24 cellular contexts compared by ENCODE assay signal in the genomic region with DNA sequence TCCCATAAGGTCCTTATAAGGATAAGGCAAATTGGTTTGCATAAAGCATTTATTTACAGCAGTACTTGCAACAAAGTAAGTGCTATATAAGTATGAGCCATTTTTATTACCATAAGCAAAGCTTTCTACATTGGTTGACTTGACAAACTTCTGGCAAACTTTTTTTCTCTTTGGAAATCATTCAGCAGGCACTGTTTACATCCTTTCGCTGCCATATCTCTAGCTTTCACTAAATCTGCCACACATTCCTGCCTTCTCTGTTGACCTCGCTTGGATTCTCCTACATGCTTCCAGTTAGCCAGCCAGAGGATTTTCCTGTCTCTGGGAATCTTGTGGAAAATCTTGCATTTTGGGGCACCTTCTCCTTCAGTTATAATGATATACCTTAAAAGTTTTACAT. TPM values are rescaled to one million over a fixed set of nuclear protein-coding genes. Genes with fewer than 3 reads are reported as not detected.
A peak's percentile ranks its signal among the peaks of the same experiment; 100 is the strongest.
DNase-seq lines count a peak whose midpoint lies in the region; ATAC-seq and TF ChIP-seq lines count a peak whose summit lies in the region.
"Had no signal": no experiment of that assay in that cellular context is flagged by ENCODE, and none has a peak within 500 bp of the region (broad histone marks: within the 10 kb centered on the region; RNA-seq: fewer than 3 reads in every experiment).

No MANE protein-coding gene starts in this region.

- no peak overlapping the region for H3K18ac ChIP-seq in mesenchymal stem cell (ENCODE audit: low read depth in 1 of 2, low read length in 2 of 2)

- peak overlapping the region; percentile 33 for H3K27ac Mint-ChIP-seq in activated CD4-positive, alpha-beta T cell treated with anti-CD3 and anti-CD28 coated beads for 36 hours
- no peak overlapping the region for H3K27ac Mint-ChIP-seq in activated CD4-positive, alpha-beta T cell treated with anti-CD3 and anti-CD28 coated beads, Interleukin-2, amount 10 ng/mL, durations not matched to agents 7 days and 5 days
- H3K27ac Mint-ChIP-seq: CD4-positive, alpha-beta T cell; HFFc6 had no signal

- no peaks in the 10 kb centered on the region for H3K27me3 Mint-ChIP-seq in activated CD4-positive, alpha-beta T cell treated with anti-CD3 and anti-CD28 coated beads for 36 hours
- H3K27me3 Mint-ChIP-seq in activated CD4-positive, alpha-beta T cell treated with anti-CD3 and anti-CD28 coated beads, Interleukin-2, amount 10 ng/mL, durations not matched to agents 7 days and 5 days = no peaks in the 10 kb centered on the region
- H3K27me3 Mint-ChIP-seq: CD4-positive, alpha-beta T cell had no signal

- H3K4me1 ChIP-seq in mammary epithelial cell (ENCODE audit: insufficient read depth, low read length) (peaks cover under 1% of the 10 kb centered on the region), mesenchymal stem cell (ENCODE audit: control insufficient read depth, insufficient read depth, low read depth, low read length) (peaks cover 16% of the 10 kb centered on the region)

- H2BK12ac ChIP-seq in mesenchymal stem cell (ENCODE audit: low read length in 2 of 2) = no peak overlapping the region

- POLR2A ChIA-PET in activated CD4-positive, alpha-beta T cell treated with anti-CD3 and anti-CD28 coated beads for 36 hours (lab: Charles Lee) = interaction anchor here (1.0 kb wide), 1 partner anchor 43 kb away, joined by 3 read pairs; no protein-coding TSS in a partner anchor
- POLR2A ChIA-PET in activated CD4-positive, alpha-beta T cell treated with anti-CD3 and anti-CD28 coated beads, Interleukin-2, amount 10 ng/mL, durations not matched to agents 7 days and 5 days (lab: Charles Lee) = interaction anchor here (0.9 kb wide), 1 partner anchor 100 kb away, joined by 4 read pairs; no protein-coding TSS in a partner anchor

- H3K9ac ChIP-seq in mammary epithelial cell (ENCODE audit: insufficient read depth, low read length) (no peak overlapping the region), mesenchymal stem cell (ENCODE audit: low read length) (peak overlapping the region; percentile 36)
- H3K9ac ChIP-seq: BLaER1 had no signal

- H2BK5ac ChIP-seq in mesenchymal stem cell (ENCODE audit: low read depth, low read length, poor library complexity, severe bottlenecking) = no peak overlapping the region

- H2AK5ac ChIP-seq in mesenchymal stem cell (ENCODE audit: low read length, severe bottlenecking) = no peak overlapping the region

- no peak overlapping the region for H3K14ac ChIP-seq in mesenchymal stem cell (ENCODE audit: low read length in 2 of 2)

- H3K36me3 Mint-ChIP-seq in activated CD4-positive, alpha-beta T cell treated with anti-CD3 and anti-CD28 coated beads for 36 hours (ENCODE audit: low read depth) = peaks cover 33% of the 10 kb centered on the region
- peaks cover 5% of the 10 kb centered on the region for H3K36me3 Mint-ChIP-seq in activated CD4-positive, alpha-beta T cell treated with anti-CD3 and anti-CD28 coated beads, Interleukin-2, amount 10 ng/mL, durations not matched to agents 7 days and 5 days (ENCODE audit: low read depth)

- no peak overlapping the region for H4K8ac ChIP-seq in mesenchymal stem cell (ENCODE audit: low read length)

- no peak for TF ChIP-seq CTCF in mammary epithelial cell (conservative IDR thresholded peaks at IDR 0.05 in 1 of 2, IDR thresholded peaks at IDR 0.05 in 1 of 2; ENCODE audit: extremely low read depth in 1 of 2, insufficient read depth in 1 of 2, low read depth in 1 of 2, low read length in 2 of 2)

- peaks cover 30% of the 10 kb centered on the region for H3K4me1 Mint-ChIP-seq in activated CD4-positive, alpha-beta T cell treated with anti-CD3 and anti-CD28 coated beads for 36 hours
- peaks cover 17% of the 10 kb centered on the region for H3K4me1 Mint-ChIP-seq in activated CD4-positive, alpha-beta T cell treated with anti-CD3 and anti-CD28 coated beads, Interleukin-2, amount 10 ng/mL, durations not matched to agents 7 days and 5 days

- dilution Hi-C loops in mammary epithelial cell (cut with HindIII; ENCODE audit: low sequenced_read_pairs) = no loop called here

- H3K4me3 Mint-ChIP-seq in activated CD4-positive, alpha-beta T cell treated with anti-CD3 and anti-CD28 coated beads for 36 hours = no peak overlapping the region
- H3K4me3 Mint-ChIP-seq in activated CD4-positive, alpha-beta T cell treated with anti-CD3 and anti-CD28 coated beads, Interleukin-2, amount 10 ng/mL, durations not matched to agents 7 days and 5 days = no peak overlapping the region
- H3K4me3 Mint-ChIP-seq: CD4-positive, alpha-beta T cell; HFFc6 had no signal

- H3K27ac ChIP-seq in mammary epithelial cell (ENCODE audit: insufficient read depth, low read depth, low read length) (no peak overlapping the region), mesenchymal stem cell (ENCODE audit: low read length, poor library complexity, severe bottlenecking) (no peak overlapping the region)
- H3K27ac ChIP-seq: 22Rv1, BLaER1, Peyer's patch had no signal

- no peaks in the 10 kb centered on the region for H3K79me1 ChIP-seq in mesenchymal stem cell (replicated peaks; ENCODE audit: low read length, poor library complexity, severe bottlenecking)

- no peak overlapping the region for H2BK120ac ChIP-seq in mesenchymal stem cell (ENCODE audit: low read depth, low read length)

- H3K4me2 ChIP-seq in mammary epithelial cell (ENCODE audit: insufficient read depth, low read depth, low read length) (no peak overlapping the region), mesenchymal stem cell (ENCODE audit: low read length, poor library complexity, severe bottlenecking) (no peak overlapping the region)
- H3K4me2 ChIP-seq: BLaER1 had no signal

- H3K9me3 ChIP-seq in mammary epithelial cell (replicated peaks; ENCODE audit: insufficient read depth, low read length) = no peaks in the 10 kb centered on the region
- no peaks in the 10 kb centered on the region for H3K9me3 ChIP-seq in mesenchymal stem cell (ENCODE audit: control insufficient read depth, low read length)
- H3K9me3 ChIP-seq: BLaER1, Peyer's patch had no signal

- in situ Hi-C loops in mammary epithelial cell (cut with MboI; ENCODE audit: low sequenced_read_pairs in 2 of 2) = no loop called here

- WGBS in mammary epithelial cell (ENCODE audit: low coverage, missing lambda C conversion rate) = 100% methylated on average over 2 of the region's 2 CpGs
- 61% methylated on average over 2 of the region's 2 CpGs for WGBS in mesenchymal stem cell

- H3K79me2 ChIP-seq in mammary epithelial cell (ENCODE audit: insufficient read depth, low read length) = no peaks in the 10 kb centered on the region

- H3K36me3 ChIP-seq in mammary epithelial cell (ENCODE audit: insufficient read depth, low read length) (peaks cover 7% of the 10 kb centered on the region), mesenchymal stem cell (ENCODE audit: control insufficient read depth in 1 of 2, insufficient read depth in 2 of 2, low read depth in 1 of 2, low read length in 2 of 2) (peaks cover 13 to 33% of the 10 kb centered on the region in 2 experiments)

- H3K23ac ChIP-seq in mesenchymal stem cell (ENCODE audit: low read length in 2 of 2) = no peak overlapping the region

- H4K91ac ChIP-seq in mesenchymal stem cell (ENCODE audit: low read length) = no peak overlapping the region

- H3K9me3 Mint-ChIP-seq in activated CD4-positive, alpha-beta T cell treated with anti-CD3 and anti-CD28 coated beads for 36 hours (ENCODE audit: low read depth) = no peaks in the 10 kb centered on the region
- no peaks in the 10 kb centered on the region for H3K9me3 Mint-ChIP-seq in activated CD4-positive, alpha-beta T cell treated with anti-CD3 and anti-CD28 coated beads, Interleukin-2, amount 10 ng/mL, durations not matched to agents 7 days and 5 days
- H3K9me3 Mint-ChIP-seq: CD4-positive, alpha-beta T cell; HFFc6 had no signal

- TSS peak; percentile 41 for BruUV-seq in mammary epithelial cell (replicated peaks; lab: Mats Ljungman, UMichigan)

- H3K27me3 ChIP-seq in mammary epithelial cell (ENCODE audit: insufficient read depth, low read length) (no peaks in the 10 kb centered on the region), mesenchymal stem cell (ENCODE audit: control insufficient read depth in 1 of 2, insufficient read depth in 1 of 2, low read length in 2 of 2) (peaks cover 0 to 3% of the 10 kb centered on the region in 2 experiments)
- H3K27me3 ChIP-seq: BLaER1, Peyer's patch had no signal

- no peak for ATAC-seq in activated CD4-positive, alpha-beta T cell treated with anti-CD3 and anti-CD28 coated beads for 36 hours
- no peak for ATAC-seq in left ventricle myocardium superior
- ATAC-seq: GM12878 had no signal

- no peaks in the 10 kb centered on the region for H4K20me1 ChIP-seq in mammary epithelial cell (ENCODE audit: insufficient read depth, low read length)
- H4K20me1 ChIP-seq: BLaER1 had no signal

- no peak overlapping the region for H3K4ac ChIP-seq in mesenchymal stem cell (ENCODE audit: low read depth in 1 of 2, low read length in 2 of 2)

- no peak for DNase-seq in activated CD4-positive, alpha-beta T cell treated with anti-CD3 and anti-CD28 coated beads for 36 hours
- no peak for DNase-seq in activated CD4-positive, alpha-beta T cell treated with anti-CD3 and anti-CD28 coated beads, Interleukin-2, amount 10 ng/mL, durations not matched to agents 7 days and 5 days
- DNase-seq in EH (ENCODE audit: low read depth) = peak; percentile 33
- DNase-seq in mammary epithelial cell = no peak
- DNase-seq in mesenchymal stem cell = peak; percentile 49
- no peak for DNase-seq in activated T-cell treated with anti-CD3 and anti-CD28 coated beads, Interleukin-2, amount 50 U/mL, for 48 hours
- DNase-seq in NCI-H526 treated with DMSO at 0.1 percent for 48 hours (lab: John Stamatoyannopoulos, UW) = no peak
- no peak for DNase-seq in left ventricle myocardium superior
- DNase-seq: ACHN; CD4-positive, alpha-beta T cell; COR-L47; DMS79 treated with DMSO at 0.1 percent for 48 hours; H7; HFFc6; KG1; NCI-H1092 treated with DMSO at 0.1 percent for 48 hours; NCI-H1436 treated with DMSO at 0.1 percent for 48 hours; NCI-H1930; NCI-H774; NK-92 treated with Interleukin-12 subunit alpha and Interleukin-12 subunit beta, amount 100 ng/mL, for 24 hours; Peyer's patch had no signal

- H3K4me3 ChIP-seq in mammary epithelial cell (replicated peaks in 1 of 3; ENCODE audit: insufficient read depth in 1 of 3, low read depth in 2 of 3, low read length in 3 of 3) = no peak overlapping the region
- H3K4me3 ChIP-seq in mesenchymal stem cell (ENCODE audit: insufficient read depth in 1 of 2, low read depth in 1 of 2, low read length in 2 of 2) = no peak overlapping the region
- H3K4me3 ChIP-seq: BLaER1, GM12878, Peyer's patch had no signal

- intact Hi-C loops in activated CD4-positive, alpha-beta T cell treated with anti-CD3 and anti-CD28 coated beads for 36 hours (cut with DNase I, micrococcal nuclease) = loop anchor here in 1 of 2 experiments (2.0 kb wide), 1 partner anchor 107 kb away; no protein-coding TSS in a partner anchor
- intact Hi-C loops in mammary epithelial cell (cut with micrococcal nuclease) = no loop called here
- intact Hi-C loops in left ventricle myocardium superior (cut with micrococcal nuclease) = no loop called here

- H2AFZ ChIP-seq in mammary epithelial cell (ENCODE audit: low read depth, low read length) (no peak overlapping the region), mesenchymal stem cell (ENCODE audit: low read depth, low read length) (no peak overlapping the region)

- CTCF ChIA-PET in activated CD4-positive, alpha-beta T cell treated with anti-CD3 and anti-CD28 coated beads for 36 hours (lab: Charles Lee) = interaction anchor here (0.7 to 14.5 kb wide), 19 partner anchors 9 to 190 kb away, joined by 3 to 303 read pairs (median 4); no protein-coding TSS in a partner anchor
- CTCF ChIA-PET in activated CD4-positive, alpha-beta T cell treated with anti-CD3 and anti-CD28 coated beads, Interleukin-2, amount 10 ng/mL, durations not matched to agents 7 days and 5 days (lab: Charles Lee) = interaction anchor here (1.0 to 17.9 kb wide), 11 partner anchors 9 to 122 kb away, joined by 3 to 309 read pairs (median 5); partner anchors contain the start of genes HDAC7 and TMEM106C
- CTCF ChIA-PET in mammary epithelial cell (lab: Charles Lee; ENCODE audit: low non-redundant PET) = no interaction called here

- no peak overlapping the region for H2BK15ac ChIP-seq in mesenchymal stem cell (ENCODE audit: low read depth, poor library complexity, severe bottlenecking)

RNA-seq across cellular contexts. Expression of gene HDAC7, which starts 21.8 kb away (rescaled TPM):
- 100 to 1,000 TPM; 331 to 385 TPM for total RNA-seq in activated CD4-positive, alpha-beta T cell treated with anti-CD3 and anti-CD28 coated beads for 36 hours
- 100 to 1,000 TPM; 218 to 232 TPM for total RNA-seq in activated CD4-positive, alpha-beta T cell treated with anti-CD3 and anti-CD28 coated beads, Interleukin-2, amount 10 ng/mL, durations not matched to agents 7 days and 5 days
- total RNA-seq in mammary epithelial cell (10 to 100 TPM; 17.7 to 72.1 TPM), left ventricle myocardium superior (35.4 TPM)
- 30.5 TPM for polyA plus RNA-seq in mammary epithelial cell
- 96.1 TPM for polyA minus RNA-seq in mammary epithelial cell
- 50.4 TPM for polyA plus RNA-seq in mesenchymal stem cell (2013, experiment 1 of 2)
- 47.9 TPM for polyA plus RNA-seq in mesenchymal stem cell (2013, experiment 2 of 2)

Comparison
In these comparisons a context has a peak if more than half of its experiments do, and no peak if none do; other contexts are left out.
1. DNase-seq: peak in EH (single experiment) and mesenchymal stem cell (single experiment); none in activated CD4-positive, alpha-beta T cell treated with anti-CD3 and anti-CD28 coated beads for 36 hours (single experiment), activated CD4-positive, alpha-beta T cell treated with anti-CD3 and anti-CD28 coated beads, Interleukin-2, amount 10 ng/mL, durations not matched to agents 7 days and 5 days (single experiment), mammary epithelial cell (single experiment), activated T-cell treated with anti-CD3 and anti-CD28 coated beads, Interleukin-2, amount 50 U/mL, for 48 hours (0 of 2), NCI-H526 treated with DMSO at 0.1 percent for 48 hours (single experiment) and left ventricle myocardium superior (single experiment).